ENCODE assay signal across 8 cellular contexts in genomic region chr19:56142087-56142787, GRCh38. TPM values are rescaled to one million over a fixed set of nuclear protein-coding genes. Genes with fewer than 3 reads are reported as not detected.
A peak's percentile ranks its signal among the peaks of the same experiment; 100 is the strongest.
DNase-seq lines count a peak whose midpoint lies in the region; ATAC-seq and TF ChIP-seq lines count a peak whose summit lies in the region.

No MANE protein-coding gene starts in this region.

- peak overlapping the region; percentile 92 for H3K4me2 ChIP-seq in GM23338
- H3K4me2 ChIP-seq in PC-3 (ENCODE audit: low read length), result peak overlapping the region; percentile 91

- intact Hi-C loops in PC-3 (cut with micrococcal nuclease), result loop anchor here (5.0 kb wide), 1 partner anchor 335 kb away; the partner anchor contains the start of gene ZNF667
- intact Hi-C loops in gastrocnemius medialis (cut with DNase I; ENCODE audit: low total_unique reads), result loop anchor here (5.0 to 10.0 kb wide), 3 partner anchors 35 to 453 kb away; partner anchors contain the start of genes ZNF71 and ZSCAN5A
- intact Hi-C loops in aorta (cut with DNase I), result loop anchor here in 1 of 2 donors (2.0 to 10.0 kb wide), 3 partner anchors 35 to 173 kb away; partner anchors contain the start of gene ZSCAN5A

- H4K20me1 ChIP-seq in GM23338 (replicated peaks; ENCODE audit: insufficient read depth) (peaks cover 7% of the 10 kb centered on the region; the same call in 1 of the 2 replicates), PC-3 (ENCODE audit: low read length) (no peaks in the 10 kb centered on the region)

- TF ChIP-seq POLR2A in gastrocnemius medialis (IDR thresholded peaks at IDR 0.05), result no peak

- CTCF ChIA-PET in PC-3 (lab: Charles Lee), result interaction anchor here (0.6 kb wide), 1 partner anchor 191 kb away, joined by 8 read pairs; no protein-coding TSS in a partner anchor

- 0 out of 3 replicates have a peak, but pooled peaks cover 4% of the 10 kb centered on the region for H3K36me3 Mint-ChIP-seq in GM23338 (ENCODE audit: low read depth)

- H3K4me1 Mint-ChIP-seq in GM23338, result peaks cover 27% of the 10 kb centered on the region

- H3K9me2 ChIP-seq in GM23338 (ENCODE audit: insufficient read depth) (no peaks in the 10 kb centered on the region), PC-3 (replicated peaks; ENCODE audit: low read length) (no peaks in the 10 kb centered on the region)

- H3K4me3 Mint-ChIP-seq in GM23338, result peak overlapping the region; percentile 78

- H3K27me3 Mint-ChIP-seq in GM23338 (ENCODE audit: insufficient read depth, low read depth, poor library complexity), result peaks cover 9% of the 10 kb centered on the region

- H3K9me3 Mint-ChIP-seq in GM23338, result no peaks in the 10 kb centered on the region

- H3F3A ChIP-seq in GM23338 (replicated peaks; ENCODE audit: low read depth) (peaks cover 6% of the 10 kb centered on the region; the same call in 1 of the 2 replicates), PC-3 (ENCODE audit: low read length, unreplicated experiment) (no peaks in the 10 kb centered on the region)

- in situ Hi-C loops in gastrocnemius medialis (cut with MboI; ENCODE audit: low sequenced_read_pairs in 4 of 4), result no loop called here

- H3K4me3 ChIP-seq in GM23338, result peak overlapping the region; percentile 80
- H3K4me3 ChIP-seq in PC-3 (ENCODE audit: low read length), result peak overlapping the region; percentile 80
- peak overlapping the region; percentile 66 for H3K4me3 ChIP-seq in fibroblast of pulmonary artery (replicated peaks; ENCODE audit: low read depth, low read length)
- H3K4me3 ChIP-seq in gastrocnemius medialis, result peak overlapping the region; percentile 57 to 76 (median 58)
- H3K4me3 ChIP-seq in aorta (ENCODE audit: low read length in 2 of 2), result peak overlapping the region in 1 of 2 donors; percentile 50

- H3K27me3 ChIP-seq in GM23338 (ENCODE audit: insufficient read depth) (no peaks in the 10 kb centered on the region), PC-3 (ENCODE audit: low read length) (no peaks in the 10 kb centered on the region), gastrocnemius medialis (no peaks in the 10 kb centered on the region), aorta (ENCODE audit: control insufficient read depth in 1 of 2, insufficient read depth in 2 of 2, low read length in 1 of 2) (no peaks in the 10 kb centered on the region)

- H3K36me3 ChIP-seq in GM23338 (ENCODE audit: insufficient read depth), result no peaks in the 10 kb centered on the region; the same call in 1 of the 2 replicates
- no peaks in the 10 kb centered on the region for H3K36me3 ChIP-seq in PC-3 (ENCODE audit: low read depth, low read length)
- peaks cover 0 to 2% of the 10 kb centered on the region in 2 donors for H3K36me3 ChIP-seq in gastrocnemius medialis
- H3K36me3 ChIP-seq in aorta (ENCODE audit: control insufficient read depth in 1 of 2, insufficient read depth in 2 of 2, low read length in 1 of 2), result no peaks in the 10 kb centered on the region

- peaks cover 41% of the 10 kb centered on the region for H3K79me2 ChIP-seq in GM23338 (replicated peaks; ENCODE audit: insufficient read depth)
- H3K79me2 ChIP-seq in PC-3 (ENCODE audit: low read length), result peaks cover 44% of the 10 kb centered on the region

- no peak for ATAC-seq in GM23338
- 0 out of 2 replicates have a peak, but pooled peaks have one; percentile 1 for ATAC-seq in PC-3
- no peak for ATAC-seq in gastrocnemius medialis
- no peak for ATAC-seq in aorta (ENCODE audit: low FRiP score)

- 32 to 36% methylated on average over 17 of the region's 17 CpGs for WGBS in aorta, 2 donors

- POLR2A ChIA-PET in PC-3 (lab: Charles Lee; ENCODE audit: unreplicated experiment), result no interaction called here

- TF ChIP-seq CTCF in GM23338 (conservative IDR thresholded peaks at IDR 0.05; ENCODE audit: low read depth in 2 of 2), result no peak
- TF ChIP-seq CTCF in PC-3 (conservative IDR thresholded peaks at IDR 0.05; ENCODE audit: low read depth, low read length), result no peak
- no peak for TF ChIP-seq CTCF in fibroblast of pulmonary artery (IDR thresholded peaks at IDR 0.05; ENCODE audit: low read length, missing control alignments)
- no peak for TF ChIP-seq CTCF in gastrocnemius medialis (IDR thresholded peaks at IDR 0.05 in 4 of 5, conservative IDR thresholded peaks at IDR 0.05 in 1 of 5)

- TSS peak; percentile 40 for BruUV-seq in PC-3 (replicated peaks; lab: Mats Ljungman, UMichigan)

- H3K4me1 ChIP-seq in GM23338 (ENCODE audit: insufficient read depth) (peaks cover 19% of the 10 kb centered on the region), PC-3 (ENCODE audit: insufficient read depth, low read length) (peaks cover 21% of the 10 kb centered on the region), gastrocnemius medialis (peaks cover 11 to 21% of the 10 kb centered on the region in 2 donors), aorta (ENCODE audit: control insufficient read depth in 1 of 2, insufficient read depth in 2 of 2, low read length in 2 of 2) (no peaks in the 10 kb centered on the region)

- H3K9me3 ChIP-seq in PC-3 (ENCODE audit: low read length) (no peaks in the 10 kb centered on the region), gastrocnemius medialis (no peaks in the 10 kb centered on the region), aorta (ENCODE audit: control insufficient read depth, low read length) (no peaks in the 10 kb centered on the region)

- DNase-seq in GM23338 (ENCODE audit: low spot score) (no peak), PC-3 (peak; percentile 75), fibroblast of pulmonary artery (ENCODE audit: low read depth) (no peak), gastrocnemius medialis (no peak), aorta (no peak), NCI-H345 (lab: John Stamatoyannopoulos, UW) (no peak), HPDE6-E6E7 (ENCODE audit: extremely low spot score) (no peak), NCI-H524 (lab: John Stamatoyannopoulos, UW) (no peak)

- peak overlapping the region; percentile 73 for H3K27ac Mint-ChIP-seq in GM23338

- H2AFZ ChIP-seq in GM23338 (no peak overlapping the region), PC-3 (ENCODE audit: low read length) (peak overlapping the region; percentile 71)

- H3K9ac ChIP-seq in PC-3 (ENCODE audit: low read length), result peak overlapping the region; percentile 49

- H3K27ac ChIP-seq in GM23338 (ENCODE audit: low read depth) (peak overlapping the region; percentile 79), PC-3 (ENCODE audit: low read length) (peak overlapping the region; percentile 31), gastrocnemius medialis (peak overlapping the region; percentile 84 to 89 (median 86)), aorta (ENCODE audit: low read depth in 1 of 2, low read length in 2 of 2) (no peak overlapping the region)

TF ChIP-seq in GM23338, 12 proteins besides CTCF, POLR2A, EP300 and RAD21 (continues in another document):
- TF ChIP-seq NANOG (IDR thresholded peaks at IDR 0.05; ENCODE audit: borderline replicate concordance), result no peak

RNA-seq across cellular contexts. Expression of gene ZNF444, which starts 1.1 kb away (rescaled TPM):
- 58.5 and 60.5 TPM in 2 replicates for total RNA-seq in GM23338 (2014; rRNA removed; shearing (Covaris generic))
- polyA plus RNA-seq in GM23338 (2016; fragmentation: Nextera tagmentation; extraction: Ambion mirVana) (23.6 and 25.1 TPM in 2 replicates), aorta (10 to 100 TPM; 10.3 to 48.3 TPM)
- total RNA-seq in PC-3 (2014; rRNA removed) (40.0 and 65.0 TPM in 2 replicates), gastrocnemius medialis (10 to 100 TPM; 16.4 to 38.9 (median 24.9) TPM), aorta (10 to 100 TPM; 23.0 to 26.1 TPM)

RNA-seq across cellular contexts. Expression of gene ZNF787, which starts 21.1 kb away (rescaled TPM):
- total RNA-seq in GM23338 (2014; rRNA removed; shearing (Covaris generic)), result 35.3 and 44.6 TPM in 2 replicates
- polyA plus RNA-seq in GM23338 (2016; fragmentation: Nextera tagmentation; extraction: Ambion mirVana) (12.5 and 15.9 TPM in 2 replicates), aorta (10 to 100 TPM in 1 of 2 donors, 1 to 10 TPM in 1; 6.6 to 12.1 TPM)
- total RNA-seq in PC-3 (2014; rRNA removed) (111 and 185 TPM in 2 replicates), gastrocnemius medialis (10 to 100 TPM; 16.7 to 43.0 (median 26.5) TPM), aorta (10 to 100 TPM; 23.9 to 25.5 TPM)

RNA-seq across cellular contexts. Expression of gene GALP, which starts 33.6 kb away (rescaled TPM):
- total RNA-seq in GM23338 (2014; rRNA removed; shearing (Covaris generic)), result not detected in 2 replicates
- not detected in 2 replicates for polyA plus RNA-seq in GM23338 (2016; fragmentation: Nextera tagmentation; extraction: Ambion mirVana)
- not detected in 2 replicates for total RNA-seq in PC-3 (2014; rRNA removed)
- total RNA-seq in gastrocnemius medialis, result not detected
- total RNA-seq in aorta, result not detected
- not detected for polyA plus RNA-seq in aorta

RNA-seq across cellular contexts. Expression of gene ZSCAN5B, which starts 55.3 kb away (rescaled TPM):
- 0.10 TPM in 1 of 2 replicates, not detected in the other for total RNA-seq in GM23338 (2014; rRNA removed; shearing (Covaris generic))
- polyA plus RNA-seq in GM23338 (2016; fragmentation: Nextera tagmentation; extraction: Ambion mirVana) (not detected in 2 replicates), aorta (not detected)
- total RNA-seq in PC-3 (2014; rRNA removed) (not detected in 2 replicates), gastrocnemius medialis (not detected), aorta (not detected)

RNA-seq across cellular contexts. Expression of gene ZSCAN5C, which starts 59.8 kb away (rescaled TPM):
- total RNA-seq in GM23338 (2014; rRNA removed; shearing (Covaris generic)), result not detected in 2 replicates
- polyA plus RNA-seq in GM23338 (2016; fragmentation: Nextera tagmentation; extraction: Ambion mirVana) (not detected in 2 replicates), aorta (not detected)
- total RNA-seq in PC-3 (2014; rRNA removed) (not detected in 2 replicates), gastrocnemius medialis (not detected), aorta (not detected)

Comparison
In these comparisons a context has a peak if more than half of its experiments do, and no peak if none do; other contexts are left out.
1. H3K27ac ChIP-seq: peak in GM23338 (single experiment), PC-3 (single experiment) and gastrocnemius medialis (4 of 4); none in aorta (0 of 2).